17 cellular contexts compared by ENCODE assay signal in genomic region chr1:67522001-67522441, GRCh38.
"Had no signal": no experiment of that assay in that cellular context is flagged by ENCODE, and none has a peak within 500 bp of the region (broad histone marks: within the 10 kb centered on the region; RNA-seq: fewer than 3 reads in every experiment).

No MANE protein-coding gene starts in this region.

- H3K4me1 ChIP-seq: ascending aorta, heart right ventricle, lower lobe of right lung, upper lobe of left lung had no signal

- ATAC-seq: activated CD8-positive, alpha-beta T cell treated with anti-CD3 and anti-CD28 coated beads, Interleukin-2, amount 10 ng/mL, durations not matched to agents 7 days and 5 days; activated naive CD4-positive, alpha-beta T cell treated with anti-CD3 and anti-CD28 coated beads, Interleukin-2, amount 50 U/mL, for 72 hours; activated T-helper 17 cell treated with anti-CD3 and anti-CD28 coated beads, Interleukin-2, amount 50 U/mL, for 72 hours; heart right ventricle; lower lobe of right lung; naive thymus-derived CD8-positive, alpha-beta T cell had no signal

- DNase-seq: activated CD4-positive, alpha-beta T cell treated with anti-CD3 and anti-CD28 coated beads, Interleukin-2, amount 50 U/mL, for 1 hour; activated CD4-positive, CD25-positive, alpha-beta regulatory T cell treated with anti-CD3 and anti-CD28 coated beads, Interleukin-2, amount 50 U/mL, for 72 hours; activated CD8-positive, alpha-beta T cell treated with anti-CD3 and anti-CD28 coated beads, Interleukin-2, amount 10 ng/mL, durations not matched to agents 7 days and 5 days; activated T-cell treated with anti-CD3 and anti-CD28 coated beads, Interleukin-2, amount 50 U/mL, for 24 hours; effector memory CD4-positive, alpha-beta T cell; heart right ventricle; lower lobe of right lung; naive thymus-derived CD8-positive, alpha-beta T cell; stimulated activated CD4-positive, alpha-beta T cell treated with anti-CD3 and anti-CD28 coated beads, Interleukin-4, amount 100 ng/mL, for 24 hours; stimulated activated naive CD4-positive, alpha-beta T cell treated with Interleukin-2 at 50 U/mL for 16 hours; T-helper 1 cell; upper lobe of left lung; WERI-Rb-1 had no signal

- H3K36me3 ChIP-seq: ascending aorta, heart right ventricle, lower lobe of right lung, thoracic aorta, upper lobe of left lung, WERI-Rb-1 had no signal

- H3K4me3 ChIP-seq: ascending aorta, heart right ventricle, lower lobe of right lung, thoracic aorta, upper lobe of left lung had no signal

- H3K9me3 ChIP-seq: ascending aorta, lower lobe of right lung, thoracic aorta, upper lobe of left lung had no signal
